In the genomic region with DNA sequence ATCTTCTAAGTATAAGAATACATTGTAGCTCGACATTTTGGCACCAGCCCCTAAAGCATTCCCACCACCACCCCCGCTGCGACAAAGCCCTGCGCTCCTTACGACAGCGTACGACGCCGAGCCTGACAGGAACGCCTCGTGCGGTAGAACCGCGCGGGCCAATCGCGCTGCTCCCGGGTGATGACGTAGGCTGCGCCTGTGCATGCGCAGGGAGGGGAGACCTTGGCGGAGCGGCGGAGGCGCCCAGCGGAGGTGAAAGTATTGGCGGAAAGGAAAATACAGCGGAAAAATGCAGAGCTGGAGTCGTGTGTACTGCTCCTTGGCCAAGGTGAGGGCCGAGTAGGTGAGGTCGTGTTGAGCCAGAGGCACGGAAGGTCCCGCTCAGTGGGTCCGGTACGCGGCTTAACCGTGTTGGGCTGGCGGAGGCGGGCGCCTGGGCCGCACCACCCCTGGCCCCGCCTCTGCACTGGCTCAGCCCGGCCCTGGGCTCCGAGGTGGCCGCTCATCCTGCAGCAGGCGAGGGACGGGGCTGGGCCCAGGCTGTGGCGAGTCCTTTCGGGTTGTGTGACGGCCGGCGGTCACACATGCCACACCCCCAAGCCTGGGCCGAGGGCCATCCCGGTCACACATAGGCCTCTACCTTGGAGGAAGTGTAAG, we compare ENCODE assay signal across 1 cellular context.
TF ChIP-seq lines count a peak whose summit lies in the region.

Gene DLD (plus strand): TSS at position 222 of the 657 bp plus-strand sequence. CDS start 68 bp downstream, at position 290.

TF ChIP-seq in HepG2, 621 proteins besides CTCF, POLR2A, EP300 and RAD21 (continued from another document and continues in another):
- TF ChIP-seq, protein P1, sequence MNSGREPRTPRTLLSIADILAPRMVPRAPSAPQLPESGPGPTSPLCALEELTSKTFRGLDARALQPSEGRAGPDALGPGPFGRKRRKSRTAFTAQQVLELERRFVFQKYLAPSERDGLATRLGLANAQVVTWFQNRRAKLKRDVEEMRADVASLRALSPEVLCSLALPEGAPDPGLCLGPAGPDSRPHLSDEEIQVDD (CRISPR knock-in tag; IDR thresholded peaks at IDR 0.05; ENCODE audit: borderline replicate concordance): no peak
- TF ChIP-seq, protein P2, sequence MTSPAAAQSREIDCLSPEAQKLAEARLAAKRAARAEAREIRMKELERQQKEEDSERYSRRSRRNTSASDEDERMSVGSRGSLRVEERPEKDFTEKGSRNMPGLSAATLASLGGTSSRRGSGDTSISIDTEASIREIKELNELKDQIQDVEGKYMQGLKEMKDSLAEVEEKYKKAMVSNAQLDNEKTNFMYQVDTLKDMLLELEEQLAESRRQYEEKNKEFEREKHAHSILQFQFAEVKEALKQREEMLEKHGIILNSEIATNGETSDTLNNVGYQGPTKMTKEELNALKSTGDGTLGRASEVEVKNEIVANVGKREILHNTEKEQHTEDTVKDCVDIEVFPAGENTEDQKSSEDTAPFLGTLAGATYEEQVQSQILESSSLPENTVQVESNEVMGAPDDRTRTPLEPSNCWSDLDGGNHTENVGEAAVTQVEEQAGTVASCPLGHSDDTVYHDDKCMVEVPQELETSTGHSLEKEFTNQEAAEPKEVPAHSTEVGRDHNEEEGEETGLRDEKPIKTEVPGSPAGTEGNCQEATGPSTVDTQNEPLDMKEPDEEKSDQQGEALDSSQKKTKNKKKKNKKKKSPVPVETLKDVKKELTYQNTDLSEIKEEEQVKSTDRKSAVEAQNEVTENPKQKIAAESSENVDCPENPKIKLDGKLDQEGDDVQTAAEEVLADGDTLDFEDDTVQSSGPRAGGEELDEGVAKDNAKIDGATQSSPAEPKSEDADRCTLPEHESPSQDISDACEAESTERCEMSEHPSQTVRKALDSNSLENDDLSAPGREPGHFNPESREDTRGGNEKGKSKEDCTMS (CRISPR knock-in tag; conservative IDR thresholded peaks at IDR 0.05): 0 out of 2 replicates have a peak, but pooled peaks have one; percentile 65
- TF ChIP-seq ZKSCAN5 (CRISPR knock-in tag; IDR thresholded peaks at IDR 0.05) (peak; percentile 86), SRSF1 (optimal IDR thresholded peaks at IDR 0.05; ENCODE audit: low read depth, low read length) (peak; percentile 65), HNRNPK (IDR thresholded peaks at IDR 0.05; ENCODE audit: low read depth, low read length, poor library complexity, severe bottlenecking) (no peak), KLF16 (CRISPR knock-in tag; IDR thresholded peaks at IDR 0.05) (peak in 1 of 2 experiments; percentile 73; a peak in 1 of 4 replicates), USF2 (IDR thresholded peaks at IDR 0.05; ENCODE audit: low read depth, low read length) (no peak), USF2 (CRISPR knock-in tag; IDR thresholded peaks at IDR 0.05; ENCODE audit: borderline replicate concordance) (no peak), BORCS8-MEF2B (CRISPR knock-in tag; IDR thresholded peaks at IDR 0.05) (peak; percentile 79), SMAD1 (CRISPR knock-in tag; IDR thresholded peaks at IDR 0.05; ENCODE audit: borderline replicate concordance, low read depth) (peak; percentile 86; the same call in 1 of the 2 replicates), ZNF772 (CRISPR knock-in tag; IDR thresholded peaks at IDR 0.05) (0 out of 2 replicates have a peak, but pooled peaks have one; percentile 57), GLI4 (CRISPR knock-in tag; IDR thresholded peaks at IDR 0.05; ENCODE audit: borderline replicate concordance) (peak; percentile 89), ZNF670 (CRISPR knock-in tag; IDR thresholded peaks at IDR 0.05; ENCODE audit: borderline replicate concordance) (peak; percentile 84), KLF11 (CRISPR knock-in tag; IDR thresholded peaks at IDR 0.05) (peak; percentile 63; the same call in 1 of the 2 replicates), CCAR2 (optimal IDR thresholded peaks at IDR 0.05; ENCODE audit: low read depth, low read length) (no peak), ZEB1 (IDR thresholded peaks at IDR 0.05; ENCODE audit: insufficient replicate concordance, low read depth) (no peak), NFIC (IDR thresholded peaks at IDR 0.05; ENCODE audit: low read length) (no peak), ZNF124 (CRISPR knock-in tag; IDR thresholded peaks at IDR 0.05) (0 out of 2 replicates have a peak, but pooled peaks have one; percentile 66), KLF6 (CRISPR knock-in tag; IDR thresholded peaks at IDR 0.05) (peak; percentile 85), ZNF549 (CRISPR knock-in tag; IDR thresholded peaks at IDR 0.05) (no peak), ZNF777 (CRISPR knock-in tag; IDR thresholded peaks at IDR 0.05) (0 out of 2 replicates have a peak, but pooled peaks have one; percentile 34), SP5 (CRISPR knock-in tag; IDR thresholded peaks at IDR 0.05; ENCODE audit: borderline replicate concordance, low read depth) (no peak; the same call in 1 of the 2 replicates), SSRP1 (CRISPR knock-in tag; IDR thresholded peaks at IDR 0.05) (no peak), ZNF740 (CRISPR knock-in tag; IDR thresholded peaks at IDR 0.05) (no peak), ZNF747 (CRISPR knock-in tag; IDR thresholded peaks at IDR 0.05; ENCODE audit: borderline replicate concordance) (peak; percentile 60; the same call in 1 of the 2 replicates), ZNF616 (CRISPR knock-in tag; IDR thresholded peaks at IDR 0.05; ENCODE audit: low read depth) (no peak; the same call in none of the 2 replicates), TGIF2 (CRISPR knock-in tag; IDR thresholded peaks at IDR 0.05) (peak; percentile 64), MYC (CRISPR knock-in tag; IDR thresholded peaks at IDR 0.05; ENCODE audit: borderline replicate concordance) (peak; percentile 89), HOXA5 (CRISPR knock-in tag; IDR thresholded peaks at IDR 0.05) (peak; percentile 39; the same call in 1 of the 2 replicates), SYNCRIP (IDR thresholded peaks at IDR 0.05; ENCODE audit: insufficient read depth, low read depth, low read length) (no peak), ZNF615 (CRISPR knock-in tag; IDR thresholded peaks at IDR 0.05; ENCODE audit: borderline replicate concordance) (no peak)
- TF ChIP-seq, protein P3, sequence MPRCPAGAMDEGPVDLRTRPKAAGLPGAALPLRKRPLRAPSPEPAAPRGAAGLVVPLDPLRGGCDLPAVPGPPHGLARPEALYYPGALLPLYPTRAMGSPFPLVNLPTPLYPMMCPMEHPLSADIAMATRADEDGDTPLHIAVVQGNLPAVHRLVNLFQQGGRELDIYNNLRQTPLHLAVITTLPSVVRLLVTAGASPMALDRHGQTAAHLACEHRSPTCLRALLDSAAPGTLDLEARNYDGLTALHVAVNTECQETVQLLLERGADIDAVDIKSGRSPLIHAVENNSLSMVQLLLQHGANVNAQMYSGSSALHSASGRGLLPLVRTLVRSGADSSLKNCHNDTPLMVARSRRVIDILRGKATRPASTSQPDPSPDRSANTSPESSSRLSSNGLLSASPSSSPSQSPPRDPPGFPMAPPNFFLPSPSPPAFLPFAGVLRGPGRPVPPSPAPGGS (CRISPR knock-in tag; IDR thresholded peaks at IDR 0.05): peak; percentile 90
- TF ChIP-seq, protein P4, sequence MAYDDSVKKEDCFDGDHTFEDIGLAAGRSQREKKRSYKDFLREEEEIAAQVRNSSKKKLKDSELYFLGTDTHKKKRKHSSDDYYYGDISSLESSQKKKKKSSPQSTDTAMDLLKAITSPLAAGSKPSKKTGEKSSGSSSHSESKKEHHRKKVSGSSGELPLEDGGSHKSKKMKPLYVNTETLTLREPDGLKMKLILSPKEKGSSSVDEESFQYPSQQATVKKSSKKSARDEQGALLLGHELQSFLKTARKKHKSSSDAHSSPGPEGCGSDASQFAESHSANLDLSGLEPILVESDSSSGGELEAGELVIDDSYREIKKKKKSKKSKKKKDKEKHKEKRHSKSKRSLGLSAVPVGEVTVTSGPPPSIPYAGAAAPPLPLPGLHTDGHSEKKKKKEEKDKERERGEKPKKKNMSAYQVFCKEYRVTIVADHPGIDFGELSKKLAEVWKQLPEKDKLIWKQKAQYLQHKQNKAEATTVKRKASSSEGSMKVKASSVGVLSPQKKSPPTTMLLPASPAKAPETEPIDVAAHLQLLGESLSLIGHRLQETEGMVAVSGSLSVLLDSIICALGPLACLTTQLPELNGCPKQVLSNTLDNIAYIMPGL (CRISPR knock-in tag; IDR thresholded peaks at IDR 0.05; ENCODE audit: borderline replicate concordance in 1 of 2, low read depth in 1 of 2): peak; percentile 83 to 91; a peak in 3 of 4 replicates
- TF ChIP-seq, protein P5, sequence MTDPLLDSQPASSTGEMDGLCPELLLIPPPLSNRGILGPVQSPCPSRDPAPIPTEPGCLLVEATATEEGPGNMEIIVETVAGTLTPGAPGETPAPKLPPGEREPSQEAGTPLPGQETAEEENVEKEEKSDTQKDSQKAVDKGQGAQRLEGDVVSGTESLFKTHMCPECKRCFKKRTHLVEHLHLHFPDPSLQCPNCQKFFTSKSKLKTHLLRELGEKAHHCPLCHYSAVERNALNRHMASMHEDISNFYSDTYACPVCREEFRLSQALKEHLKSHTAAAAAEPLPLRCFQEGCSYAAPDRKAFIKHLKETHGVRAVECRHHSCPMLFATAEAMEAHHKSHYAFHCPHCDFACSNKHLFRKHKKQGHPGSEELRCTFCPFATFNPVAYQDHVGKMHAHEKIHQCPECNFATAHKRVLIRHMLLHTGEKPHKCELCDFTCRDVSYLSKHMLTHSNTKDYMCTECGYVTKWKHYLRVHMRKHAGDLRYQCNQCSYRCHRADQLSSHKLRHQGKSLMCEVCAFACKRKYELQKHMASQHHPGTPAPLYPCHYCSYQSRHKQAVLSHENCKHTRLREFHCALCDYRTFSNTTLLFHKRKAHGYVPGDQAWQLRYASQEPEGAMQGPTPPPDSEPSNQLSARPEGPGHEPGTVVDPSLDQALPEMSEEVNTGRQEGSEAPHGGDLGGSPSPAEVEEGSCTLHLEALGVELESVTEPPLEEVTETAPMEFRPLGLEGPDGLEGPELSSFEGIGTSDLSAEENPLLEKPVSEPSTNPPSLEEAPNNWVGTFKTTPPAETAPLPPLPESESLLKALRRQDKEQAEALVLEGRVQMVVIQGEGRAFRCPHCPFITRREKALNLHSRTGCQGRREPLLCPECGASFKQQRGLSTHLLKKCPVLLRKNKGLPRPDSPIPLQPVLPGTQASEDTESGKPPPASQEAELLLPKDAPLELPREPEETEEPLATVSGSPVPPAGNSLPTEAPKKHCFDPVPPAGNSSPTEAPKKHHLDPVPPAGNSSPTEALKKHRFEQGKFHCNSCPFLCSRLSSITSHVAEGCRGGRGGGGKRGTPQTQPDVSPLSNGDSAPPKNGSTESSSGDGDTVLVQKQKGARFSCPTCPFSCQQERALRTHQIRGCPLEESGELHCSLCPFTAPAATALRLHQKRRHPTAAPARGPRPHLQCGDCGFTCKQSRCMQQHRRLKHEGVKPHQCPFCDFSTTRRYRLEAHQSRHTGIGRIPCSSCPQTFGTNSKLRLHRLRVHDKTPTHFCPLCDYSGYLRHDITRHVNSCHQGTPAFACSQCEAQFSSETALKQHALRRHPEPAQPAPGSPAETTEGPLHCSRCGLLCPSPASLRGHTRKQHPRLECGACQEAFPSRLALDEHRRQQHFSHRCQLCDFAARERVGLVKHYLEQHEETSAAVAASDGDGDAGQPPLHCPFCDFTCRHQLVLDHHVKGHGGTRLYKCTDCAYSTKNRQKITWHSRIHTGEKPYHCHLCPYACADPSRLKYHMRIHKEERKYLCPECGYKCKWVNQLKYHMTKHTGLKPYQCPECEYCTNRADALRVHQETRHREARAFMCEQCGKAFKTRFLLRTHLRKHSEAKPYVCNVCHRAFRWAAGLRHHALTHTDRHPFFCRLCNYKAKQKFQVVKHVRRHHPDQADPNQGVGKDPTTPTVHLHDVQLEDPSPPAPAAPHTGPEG (CRISPR knock-in tag; IDR thresholded peaks at IDR 0.05): no peak
- TF ChIP-seq, protein P6, sequence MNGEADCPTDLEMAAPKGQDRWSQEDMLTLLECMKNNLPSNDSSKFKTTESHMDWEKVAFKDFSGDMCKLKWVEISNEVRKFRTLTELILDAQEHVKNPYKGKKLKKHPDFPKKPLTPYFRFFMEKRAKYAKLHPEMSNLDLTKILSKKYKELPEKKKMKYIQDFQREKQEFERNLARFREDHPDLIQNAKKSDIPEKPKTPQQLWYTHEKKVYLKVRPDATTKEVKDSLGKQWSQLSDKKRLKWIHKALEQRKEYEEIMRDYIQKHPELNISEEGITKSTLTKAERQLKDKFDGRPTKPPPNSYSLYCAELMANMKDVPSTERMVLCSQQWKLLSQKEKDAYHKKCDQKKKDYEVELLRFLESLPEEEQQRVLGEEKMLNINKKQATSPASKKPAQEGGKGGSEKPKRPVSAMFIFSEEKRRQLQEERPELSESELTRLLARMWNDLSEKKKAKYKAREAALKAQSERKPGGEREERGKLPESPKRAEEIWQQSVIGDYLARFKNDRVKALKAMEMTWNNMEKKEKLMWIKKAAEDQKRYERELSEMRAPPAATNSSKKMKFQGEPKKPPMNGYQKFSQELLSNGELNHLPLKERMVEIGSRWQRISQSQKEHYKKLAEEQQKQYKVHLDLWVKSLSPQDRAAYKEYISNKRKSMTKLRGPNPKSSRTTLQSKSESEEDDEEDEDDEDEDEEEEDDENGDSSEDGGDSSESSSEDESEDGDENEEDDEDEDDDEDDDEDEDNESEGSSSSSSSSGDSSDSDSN (CRISPR knock-in tag; IDR thresholded peaks at IDR 0.05): peak; percentile 98
